In the genomic region with DNA sequence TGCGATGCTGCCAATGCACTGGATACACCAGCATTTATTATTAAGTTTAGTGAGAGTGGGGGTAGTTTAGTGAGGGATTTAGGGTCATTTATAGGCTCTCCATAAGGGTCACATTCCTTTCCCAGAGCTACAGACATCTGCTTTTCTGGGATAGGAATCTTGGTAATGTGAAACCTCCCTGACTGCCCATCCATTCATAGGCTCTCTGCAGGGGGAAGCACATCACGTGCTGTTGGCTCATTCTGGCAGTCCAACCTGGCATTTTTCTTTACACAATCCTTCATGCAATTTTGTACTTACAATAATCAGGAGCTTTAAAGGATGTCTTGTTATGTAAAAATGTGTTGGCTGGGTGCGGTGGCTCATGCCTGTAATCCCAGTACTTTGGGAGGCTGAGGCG, we compare ENCODE assay signal across 20 cellular contexts. TPM values are rescaled to one million over a fixed set of nuclear protein-coding genes. Genes with fewer than 3 reads are reported as not detected.
"Had no signal": no experiment of that assay in that cellular context is flagged by ENCODE, and none has a peak within 500 bp of the region (broad histone marks: within the 10 kb centered on the region; RNA-seq: fewer than 3 reads in every experiment).

No MANE protein-coding gene starts in this region.

RNA-seq across cellular contexts. Expression of gene PSG6, which starts 17.1 kb away (rescaled TPM):
- total RNA-seq: activated CD4-positive, alpha-beta T cell treated with anti-CD3 and anti-CD28 coated beads for 36 hours; activated CD8-positive, alpha-beta memory T cell treated with anti-CD3 and anti-CD28 coated beads, Interleukin-2, amount 10 ng/mL, durations not matched to agents 7 days and 5 days; activated CD8-positive, alpha-beta T cell treated with anti-CD3 and anti-CD28 coated beads, Interleukin-2, amount 10 ng/mL, durations not matched to agents 7 days and 5 days; activated T-helper 2 cell treated with anti-CD3 and anti-CD28 coated beads, Interferon-gamma antibody, Interleukin-2, Interleukin-4, amounts not matched to agents 10 μg/mL and 5 μg/mL and 100 μg/mL, durations not matched to agents 14 hours and 24 hours and 36 hours; breast epithelium; dermis blood vessel endothelial cell; epithelial cell of proximal tubule; glomerular endothelial cell; heart right ventricle; left ventricle myocardium inferior; lung; mononuclear cell; natural killer cell treated with Interleukin-12 subunit alpha and Interleukin-12 subunit beta and Interleukin-15 and Interleukin-18, amount 100 ng/mL, for 72 hours; omental fat pad; pulmonary artery endothelial cell; skeletal muscle tissue; temporal lobe; tibial nerve; urinary bladder had no signal

RNA-seq across cellular contexts. Expression of gene PSG1, which starts 21.0 kb away (rescaled TPM):
- total RNA-seq: activated CD4-positive, alpha-beta T cell treated with anti-CD3 and anti-CD28 coated beads for 36 hours; activated CD8-positive, alpha-beta memory T cell treated with anti-CD3 and anti-CD28 coated beads, Interleukin-2, amount 10 ng/mL, durations not matched to agents 7 days and 5 days; activated CD8-positive, alpha-beta T cell treated with anti-CD3 and anti-CD28 coated beads, Interleukin-2, amount 10 ng/mL, durations not matched to agents 7 days and 5 days; activated T-helper 2 cell treated with anti-CD3 and anti-CD28 coated beads, Interferon-gamma antibody, Interleukin-2, Interleukin-4, amounts not matched to agents 10 μg/mL and 5 μg/mL and 100 μg/mL, durations not matched to agents 14 hours and 24 hours and 36 hours; breast epithelium; heart right ventricle; left ventricle myocardium inferior; lung; mononuclear cell; natural killer cell treated with Interleukin-12 subunit alpha and Interleukin-12 subunit beta and Interleukin-15 and Interleukin-18, amount 100 ng/mL, for 72 hours; omental fat pad; skeletal muscle tissue; temporal lobe; tibial nerve; urinary bladder had no signal

RNA-seq across cellular contexts. Expression of gene PSG7, which starts 36.4 kb away (rescaled TPM):
- total RNA-seq: activated CD4-positive, alpha-beta T cell treated with anti-CD3 and anti-CD28 coated beads for 36 hours; activated CD8-positive, alpha-beta memory T cell treated with anti-CD3 and anti-CD28 coated beads, Interleukin-2, amount 10 ng/mL, durations not matched to agents 7 days and 5 days; activated CD8-positive, alpha-beta T cell treated with anti-CD3 and anti-CD28 coated beads, Interleukin-2, amount 10 ng/mL, durations not matched to agents 7 days and 5 days; activated T-helper 2 cell treated with anti-CD3 and anti-CD28 coated beads, Interferon-gamma antibody, Interleukin-2, Interleukin-4, amounts not matched to agents 10 μg/mL and 5 μg/mL and 100 μg/mL, durations not matched to agents 14 hours and 24 hours and 36 hours; breast epithelium; dermis blood vessel endothelial cell; epithelial cell of proximal tubule; fibroblast of lung; glomerular endothelial cell; heart right ventricle; left ventricle myocardium inferior; lung; natural killer cell treated with Interleukin-12 subunit alpha and Interleukin-12 subunit beta and Interleukin-15 and Interleukin-18, amount 100 ng/mL, for 72 hours; omental fat pad; pulmonary artery endothelial cell; skeletal muscle tissue; temporal lobe; tibial nerve; urinary bladder had no signal
